ENCODE assay signal across 8 cellular contexts in the genomic region with DNA sequence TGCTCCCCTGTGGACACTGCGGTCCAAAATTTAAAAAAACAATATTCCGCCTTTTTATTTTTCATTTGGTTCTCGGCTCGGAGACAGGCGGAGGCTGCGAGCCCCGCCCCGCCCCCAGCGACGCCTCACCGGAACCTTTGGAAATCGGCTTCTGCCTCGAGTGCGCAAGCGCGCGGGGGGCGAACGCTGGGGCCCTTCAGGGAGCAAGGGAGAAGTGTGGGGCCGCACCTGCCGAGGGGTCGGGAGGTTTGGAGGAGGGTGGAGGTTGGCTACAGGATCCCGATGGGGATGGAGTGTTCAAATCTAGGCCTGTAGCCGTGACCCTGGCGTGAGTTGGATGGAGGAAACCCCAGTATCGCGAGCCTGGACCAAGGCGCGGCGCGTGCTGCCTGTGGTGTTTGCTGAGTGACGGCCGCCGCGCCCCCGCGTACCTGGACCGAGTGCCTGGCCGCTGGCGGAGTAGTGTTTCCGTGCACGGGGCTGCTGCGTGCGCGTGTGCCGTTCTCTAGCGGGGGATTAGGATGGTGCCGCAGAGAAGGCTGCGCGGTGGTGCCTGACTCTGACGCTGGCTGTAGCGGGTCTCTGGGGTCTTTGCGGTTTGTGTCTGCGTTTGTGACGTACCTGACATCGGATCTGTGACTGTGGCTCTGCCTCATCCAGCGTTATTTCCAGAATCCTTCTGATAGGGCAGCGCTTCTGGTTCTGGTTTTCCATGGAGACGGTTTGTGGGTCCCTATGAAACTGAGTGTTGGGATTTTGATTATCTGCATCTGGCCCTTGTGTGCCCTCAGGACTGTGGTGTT. TPM values are rescaled to one million over a fixed set of nuclear protein-coding genes. Genes with fewer than 3 reads are reported as not detected.
A peak's percentile ranks its signal among the peaks of the same experiment; 100 is the strongest.
DNase-seq lines count a peak whose midpoint lies in the region; ATAC-seq and TF ChIP-seq lines count a peak whose summit lies in the region.

No MANE protein-coding gene starts in this region.

- no peaks in the 10 kb centered on the region for H3K27me3 Mint-ChIP-seq in activated naive CD8-positive, alpha-beta T cell

- peak in 2 of 3 donors; percentile 5 to 10 for TF ChIP-seq CTCF in ovary (IDR thresholded peaks at IDR 0.05)
- peak in 1 of 6 experiments; percentile 4 for TF ChIP-seq CTCF in thyroid gland (IDR thresholded peaks at IDR 0.05)

- peak overlapping the region; percentile 82 for H3K4me3 ChIP-seq in ovary
- peak overlapping the region; percentile 47 to 89 (median 56) for H3K4me3 ChIP-seq in thyroid gland (replicated peaks in 1 of 3)

- H3K27me3 ChIP-seq in ovary: no peaks in the 10 kb centered on the region
- H3K27me3 ChIP-seq in thyroid gland: no peaks in the 10 kb centered on the region

- intact Hi-C loops in Right ventricle myocardium inferior (cut with DNase I) (loop anchor here (2.0 to 10.0 kb wide), 3 partner anchors 36 to 61 kb away; partner anchors contain the start of genes ZNF540, ZNF571 and ZNF607), ovary (cut with DNase I) (no loop called here), thyroid gland (cut with DNase I) (no loop called here)

- H3K4me1 ChIP-seq in ovary (ENCODE audit: insufficient read depth) (peaks cover 2% of the 10 kb centered on the region), thyroid gland (peaks cover 10 to 11% of the 10 kb centered on the region in 2 donors)

- H3K36me3 Mint-ChIP-seq in activated naive CD8-positive, alpha-beta T cell: peaks cover 14% of the 10 kb centered on the region

- TF ChIP-seq RAD21 in Ishikawa (IDR thresholded peaks at IDR 0.05; ENCODE audit: low read depth): no peak

- DNase-seq in DMS 273 (lab: John Stamatoyannopoulos, UW; ENCODE audit: unreplicated experiment) (peak; percentile 96), SK-N-DZ (ENCODE audit: low spot score) (peak; percentile 91), Right ventricle myocardium inferior (ENCODE audit: missing footprints) (peak; percentile 90), ovary (peak; percentile 82 to 90 (median 84)), thyroid gland (peak; percentile 90 to 91)

- ATAC-seq in GM21526 (IDR thresholded peaks at IDR 0.05; ENCODE audit: low FRiP score, unreplicated experiment): peak; percentile 59
- ATAC-seq in Right ventricle myocardium inferior: peak; percentile 90

- H3K9me3 Mint-ChIP-seq in activated naive CD8-positive, alpha-beta T cell (ENCODE audit: low read depth): no peaks in the 10 kb centered on the region

- TF ChIP-seq EP300 in Ishikawa (IDR thresholded peaks at IDR 0.05; ENCODE audit: borderline replicate concordance) (no peak), ovary (IDR thresholded peaks at IDR 0.05) (no peak)

- H3K36me3 ChIP-seq in ovary (no peaks in the 10 kb centered on the region), thyroid gland (no peaks in the 10 kb centered on the region)

- H3K27ac Mint-ChIP-seq in activated naive CD8-positive, alpha-beta T cell: peak overlapping the region; percentile 96

- H3K9me3 ChIP-seq in ovary (no peaks in the 10 kb centered on the region), thyroid gland (no peaks in the 10 kb centered on the region)

- no peak for TF ChIP-seq POLR2A in ovary (IDR thresholded peaks at IDR 0.05)
- TF ChIP-seq POLR2A in thyroid gland (IDR thresholded peaks at IDR 0.05): peak in 1 of 2 donors; percentile 42

- H3K27ac ChIP-seq in ovary (peak overlapping the region; percentile 82), thyroid gland (peak overlapping the region; percentile 77 to 90 (median 84))

- peaks cover 34% of the 10 kb centered on the region for H3K4me1 Mint-ChIP-seq in activated naive CD8-positive, alpha-beta T cell (ENCODE audit: low read depth)

- peak overlapping the region; percentile 95 for H3K4me3 Mint-ChIP-seq in activated naive CD8-positive, alpha-beta T cell

- WGBS in ovary, 3 donors: 0 to 1% (median 0%) methylated on average over 37 to 59 of the region's 59 CpGs
- WGBS in thyroid gland, 2 donors: 0 to 1% methylated on average over 35 to 42 of the region's 59 CpGs

TF ChIP-seq in Ishikawa, 13 proteins besides CTCF, POLR2A, EP300 and RAD21:
- no peak; the same call in 1 of the 2 replicates for TF ChIP-seq CEBPB (IDR thresholded peaks at IDR 0.05)
- TF ChIP-seq REST (IDR thresholded peaks at IDR 0.05; ENCODE audit: low read depth): no peak
- TF ChIP-seq MAX (IDR thresholded peaks at IDR 0.05): peak; percentile 86
- TF ChIP-seq NFIC (IDR thresholded peaks at IDR 0.05): no peak
- TF ChIP-seq YY1 (IDR thresholded peaks at IDR 0.05; ENCODE audit: low read depth): 0 out of 2 replicates have a peak, but pooled peaks have one; percentile 22
- TF ChIP-seq TAF1 (IDR thresholded peaks at IDR 0.05; ENCODE audit: low read depth): peak; percentile 18; the same call in 1 of the 2 replicates
- TF ChIP-seq ZBTB7A (IDR thresholded peaks at IDR 0.05; ENCODE audit: low read depth): peak; percentile 33; the same call in 1 of the 2 replicates
- no peak; the same call in 1 of the 2 replicates for TF ChIP-seq TEAD4 (IDR thresholded peaks at IDR 0.05)
- TF ChIP-seq FOXM1 (IDR thresholded peaks at IDR 0.05; ENCODE audit: borderline replicate concordance, low read depth): no peak
- TF ChIP-seq TCF12 (IDR thresholded peaks at IDR 0.05; ENCODE audit: low read depth): no peak
- TF ChIP-seq CREB1 (IDR thresholded peaks at IDR 0.05; ENCODE audit: low read depth): no peak
- TF ChIP-seq EGR1 (IDR thresholded peaks at IDR 0.05): peak; percentile 58; the same call in 1 of the 2 replicates
- TF ChIP-seq USF1 (IDR thresholded peaks at IDR 0.05): peak; percentile 69

RNA-seq across cellular contexts. Expression of gene ZFP30, which starts 0.6 kb away (rescaled TPM):
- 20.6 and 31.6 TPM in 2 replicates for polyA plus RNA-seq in SK-N-DZ (2014; cell fraction: cytosol; rRNA removed)
- polyA plus RNA-seq in SK-N-DZ (2014; cell fraction: nucleus; rRNA removed): 23.0 and 28.1 TPM in 2 replicates
- total RNA-seq in Right ventricle myocardium inferior (6.9 TPM), ovary (10 to 100 TPM; 14.0 to 23.0 (median 17.5) TPM), thyroid gland (10 to 100 TPM; 18.5 to 29.4 (median 23.2) TPM)
- polyA plus RNA-seq in ovary: 1 to 10 TPM; 5.9 to 7.0 TPM

Comparison
In these comparisons a context has a peak if more than half of its experiments do, and no peak if none do; other contexts are left out.
1. Peak in every context shown above with its lines: DNase-seq, ATAC-seq, H3K4me3 ChIP-seq and H3K27ac ChIP-seq.